ENCODE assay signal across 12 cellular contexts in the genomic region with DNA sequence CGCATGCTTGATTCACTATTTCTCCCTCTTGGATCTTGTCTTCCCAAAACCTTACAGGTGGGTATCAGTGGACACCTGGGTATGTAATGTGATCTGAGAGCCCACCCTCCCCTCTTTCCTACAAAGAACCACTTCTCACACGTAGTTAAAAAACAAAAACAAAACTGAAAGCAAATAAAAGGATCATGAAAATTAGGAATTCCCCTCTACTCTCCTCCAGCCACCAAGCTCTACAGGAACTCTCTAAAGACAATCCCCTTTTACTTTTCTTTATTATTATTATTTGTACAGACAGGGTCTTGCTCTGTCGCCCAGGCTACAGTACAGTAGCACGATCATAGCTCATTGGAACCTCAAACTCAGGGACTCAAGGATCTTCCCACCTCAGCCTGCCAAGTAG. TPM values are rescaled to one million over a fixed set of nuclear protein-coding genes. Genes with fewer than 3 reads are reported as not detected.
DNase-seq lines count a peak whose midpoint lies in the region; ATAC-seq, FAIRE-seq and TF ChIP-seq lines count a peak whose summit lies in the region.
"Had no signal": no experiment of that assay in that cellular context is flagged by ENCODE, and none has a peak within 500 bp of the region (broad histone marks: within the 10 kb centered on the region; RNA-seq: fewer than 3 reads in every experiment).

No MANE protein-coding gene starts in this region.

- H2BK120ac ChIP-seq in mesendoderm (ENCODE audit: low read depth, low read length): no peak overlapping the region

- no peak for DNase-seq in HepG2 (ENCODE audit: low spot score)
- DNase-seq in mesendoderm: no peak
- DNase-seq in DMS79 (lab: John Stamatoyannopoulos, UW): no peak
- no peak for DNase-seq in iPS-NIHi7 (ENCODE audit: extremely low spot score)
- DNase-seq in mucosa of gallbladder (ENCODE audit: low spot score): no peak
- DNase-seq: aorta, BE2C, NCI-H510A treated with DMSO at 0.1 percent for 48 hours, uterus had no signal

- peak overlapping the region; percentile 78 for H3K27ac Mint-ChIP-seq in activated T-helper 17 cell treated with anti-CD3 and anti-CD28 coated beads, Interleukin-2, amount 50 U/mL, for 72 hours

- intact Hi-C loops in HepG2 (cut with micrococcal nuclease; ENCODE audit: unreplicated experiment): no loop called here

- TF ChIP-seq RAD21 in liver (IDR thresholded peaks at IDR 0.05) (no peak), HepG2 (CRISPR knock-in tag; IDR thresholded peaks at IDR 0.05) (no peak)

- no peaks in the 10 kb centered on the region for H3K36me3 Mint-ChIP-seq in activated T-helper 17 cell treated with anti-CD3 and anti-CD28 coated beads, Interleukin-2, amount 50 U/mL, for 72 hours (ENCODE audit: low read depth)

- no peaks in the 10 kb centered on the region for H3K27me3 ChIP-seq in liver (ENCODE audit: control insufficient read depth in 4 of 4, insufficient read depth in 4 of 4, low read length in 3 of 4)
- H3K27me3 ChIP-seq in HepG2 (ENCODE audit: control insufficient read depth in 1 of 2, insufficient read depth in 2 of 2, low read length in 2 of 2): no peaks in the 10 kb centered on the region
- H3K27me3 ChIP-seq in mesendoderm (ENCODE audit: insufficient read depth, low read length, poor library complexity): no peaks in the 10 kb centered on the region
- H3K27me3 ChIP-seq: BE2C, uterus had no signal

- H3K9me3 Mint-ChIP-seq in activated T-helper 17 cell treated with anti-CD3 and anti-CD28 coated beads, Interleukin-2, amount 50 U/mL, for 72 hours: no peaks in the 10 kb centered on the region

- ATAC-seq in HepG2 (no peak), HG02981 (IDR thresholded peaks at IDR 0.05; ENCODE audit: unreplicated experiment) (peak; percentile 78)
- peak; percentile 44 for ATAC-seq in activated T-helper 17 cell treated with anti-CD3 and anti-CD28 coated beads, Interleukin-2, amount 50 U/mL, for 72 hours (replicated peaks)

- no peak overlapping the region for H3K4me2 ChIP-seq in HepG2 (ENCODE audit: low read depth, low read length)
- no peak overlapping the region for H3K4me2 ChIP-seq in mesendoderm (ENCODE audit: low read length)

- H3K9me3 ChIP-seq in liver (ENCODE audit: control insufficient read depth in 4 of 4, low read length in 3 of 4): no peaks in the 10 kb centered on the region
- H3K9me3 ChIP-seq in HepG2 (ENCODE audit: low read length): no peaks in the 10 kb centered on the region
- H3K9me3 ChIP-seq: BE2C, uterus had no signal

- TF ChIP-seq CTCF in liver (IDR thresholded peaks at IDR 0.05; ENCODE audit: low read depth, low read length, missing input control) (no peak), HepG2 (CRISPR knock-in tag; IDR thresholded peaks at IDR 0.05) (no peak)

- no peak overlapping the region for H3K56ac ChIP-seq in mesendoderm (ENCODE audit: low read length)

- no peak overlapping the region for H3K4ac ChIP-seq in mesendoderm (ENCODE audit: low read depth, low read length)

- H3K4me3 Mint-ChIP-seq in activated T-helper 17 cell treated with anti-CD3 and anti-CD28 coated beads, Interleukin-2, amount 50 U/mL, for 72 hours: peak overlapping the region; percentile 67

- no peak overlapping the region for H2BK15ac ChIP-seq in mesendoderm (replicated peaks; ENCODE audit: low read depth)

- 69% methylated on average over 4 of the region's 4 CpGs for WGBS in liver
- 47% methylated on average over 4 of the region's 4 CpGs for WGBS in HepG2 (ENCODE audit: low lambda C conversion rate)
- WGBS in mesendoderm (ENCODE audit: extremely low coverage, insufficient coverage, low lambda C conversion rate): no CpG with 5 or more reads among the region's 4 CpGs

- no peak for FAIRE-seq in HepG2 (lab: Jason Lieb, UNC)

- no peak for TF ChIP-seq POLR2A in HepG2 (IDR thresholded peaks at IDR 0.05; ENCODE audit: insufficient read depth in 1 of 2, low read depth in 2 of 2, low read length in 2 of 2)

- no peak overlapping the region for H2AFZ ChIP-seq in HepG2 (ENCODE audit: low read length)

- H3K9ac ChIP-seq in liver (ENCODE audit: low read depth in 1 of 2, low read length in 2 of 2) (peak overlapping the region in 1 of 2 donors; percentile 24), HepG2 (ENCODE audit: insufficient read depth, low read depth, low read length) (no peak overlapping the region), mesendoderm (ENCODE audit: low read length) (no peak overlapping the region)

- H4K5ac ChIP-seq in mesendoderm (ENCODE audit: low read length): no peak overlapping the region

- no peak overlapping the region for H2AK5ac ChIP-seq in mesendoderm (ENCODE audit: low read length)

- H4K20me1 ChIP-seq in HepG2 (ENCODE audit: insufficient read depth, low read length): no peaks in the 10 kb centered on the region

- H3K4me3 ChIP-seq in liver (ENCODE audit: low read depth in 1 of 3, low read length in 3 of 3): peak overlapping the region in 2 of 3 donors; percentile 34 to 45
- no peak overlapping the region for H3K4me3 ChIP-seq in HepG2 (replicated peaks in 1 of 3; ENCODE audit: insufficient read depth in 1 of 3, low read depth in 2 of 3, low read length in 3 of 3)
- no peak overlapping the region for H3K4me3 ChIP-seq in mesendoderm (ENCODE audit: low read length)
- H3K4me3 ChIP-seq: uterus had no signal

- no peaks in the 10 kb centered on the region for H3K27me3 Mint-ChIP-seq in activated T-helper 17 cell treated with anti-CD3 and anti-CD28 coated beads, Interleukin-2, amount 50 U/mL, for 72 hours

- CTCF ChIA-PET in HepG2 (lab: Yijun Ruan, JAX; ENCODE audit: low intra/inter-chr PET ratio, low total read pairs): no interaction called here

- no peak overlapping the region for H3K23ac ChIP-seq in mesendoderm (ENCODE audit: low read length)

- H3K36me3 ChIP-seq in liver (ENCODE audit: control insufficient read depth in 4 of 4, insufficient read depth in 3 of 4, low read depth in 1 of 4, low read length in 3 of 4): no peaks in the 10 kb centered on the region
- no peaks in the 10 kb centered on the region for H3K36me3 ChIP-seq in HepG2 (replicated peaks in 1 of 2; ENCODE audit: control insufficient read depth in 1 of 2, insufficient read depth in 2 of 2, low read length in 2 of 2)
- H3K36me3 ChIP-seq in mesendoderm (ENCODE audit: control insufficient read depth, insufficient read depth, low read length): no peaks in the 10 kb centered on the region
- H3K36me3 ChIP-seq: BE2C, uterus had no signal

- no peaks in the 10 kb centered on the region for H3K79me1 ChIP-seq in mesendoderm (ENCODE audit: low read length)

- H3K79me2 ChIP-seq in HepG2 (ENCODE audit: insufficient read depth, low read length) (no peaks in the 10 kb centered on the region), mesendoderm (ENCODE audit: control insufficient read depth, insufficient read depth, low read length) (no peaks in the 10 kb centered on the region)

- no TSS peak for BruUV-seq in HepG2 (replicated peaks; lab: Mats Ljungman, UMichigan)

- no peak overlapping the region for H2BK5ac ChIP-seq in mesendoderm (ENCODE audit: low read length)

- H3K4me1 Mint-ChIP-seq in activated T-helper 17 cell treated with anti-CD3 and anti-CD28 coated beads, Interleukin-2, amount 50 U/mL, for 72 hours: peaks cover 25% of the 10 kb centered on the region

- H3K27ac ChIP-seq in liver (ENCODE audit: low read depth in 1 of 2, low read length in 2 of 2) (peak overlapping the region in 1 of 2 donors; percentile 49), HepG2 (ENCODE audit: extremely low read length, insufficient read depth, low read length) (no peak overlapping the region), mesendoderm (ENCODE audit: low read depth, low read length) (no peak overlapping the region)
- H3K27ac ChIP-seq: uterus had no signal

- no peak overlapping the region for H3K18ac ChIP-seq in mesendoderm (ENCODE audit: low read length)

- in situ Hi-C loops in HepG2 (cut with HindIII; ENCODE audit: extremely low pct_ligation_motif_present, low pct_unique_long_range_greater_than_20kb): no loop called here

- peaks cover 0 to 4% (median under 1%) of the 10 kb centered on the region in 4 donors for H3K4me1 ChIP-seq in liver (ENCODE audit: control insufficient read depth in 4 of 4, insufficient read depth in 4 of 4, low read length in 3 of 4)
- H3K4me1 ChIP-seq in HepG2 (ENCODE audit: insufficient read depth, low read length): no peaks in the 10 kb centered on the region
- H3K4me1 ChIP-seq in mesendoderm (ENCODE audit: control insufficient read depth, low read depth, low read length): no peaks in the 10 kb centered on the region
- H3K4me1 ChIP-seq: BE2C, uterus had no signal

- POLR2A ChIA-PET in HepG2 (lab: Yijun Ruan, JAX): no interaction called here

- TF ChIP-seq EP300 in HepG2 (IDR thresholded peaks at IDR 0.05; ENCODE audit: low read depth in 2 of 2, low read length in 2 of 2) (no peak), HepG2 (CRISPR knock-in tag; IDR thresholded peaks at IDR 0.05; ENCODE audit: borderline replicate concordance) (no peak)

- H4K8ac ChIP-seq in mesendoderm (ENCODE audit: low read depth, low read length): no peak overlapping the region

RNA-seq across cellular contexts. Expression of a gene that starts 40.8 kb away (rescaled TPM):
- total RNA-seq in liver (100 to 1,000 TPM in 1 of 2 donors, 10 to 100 TPM in 1; 66.5 to 434 TPM), HepG2 (2016; rRNA removed; fragmentation: Illumina TruSeq; extraction: Trizol) (89.8 and 134 TPM in 2 replicates), mucosa of gallbladder (38.2 TPM)
- polyA plus RNA-seq in liver (100 to 1,000 TPM in 1 of 2 donors, 10 to 100 TPM in 1; 98.3 to 135 TPM), HepG2 (2011; rRNA removed) (29.5 and 36.9 TPM in 2 replicates)
- total RNA-seq in HepG2 (2016; cell fraction: cytosol; rRNA removed; fragmentation: Illumina TruSeq; extraction: Trizol; ENCODE audit: low read depth): 6.6 and 8.5 TPM in 2 replicates
- total RNA-seq in HepG2 (2016; cell fraction: insoluble cytoplasmic fraction; rRNA removed; fragmentation: Illumina TruSeq; extraction: Trizol): 89.7 and 128 TPM in 2 replicates
- total RNA-seq in HepG2 (2016; cell fraction: membrane; rRNA removed; fragmentation: Illumina TruSeq; extraction: Trizol): 27.4 and 29.4 TPM in 2 replicates
- 108 and 113 TPM in 2 replicates for total RNA-seq in HepG2 (2016; cell fraction: nucleus; rRNA removed; fragmentation: Illumina TruSeq; extraction: Trizol)
- polyA plus RNA-seq in HepG2 (2011; cell fraction: cytosol; rRNA removed): 14.6 and 19.2 TPM in 2 replicates
- polyA plus RNA-seq in HepG2 (2011; cell fraction: nucleus; rRNA removed): 34.7 and 34.9 TPM in 2 replicates
- polyA plus RNA-seq in HepG2 (2012): 29.4 and 36.8 TPM in 2 replicates
- polyA plus RNA-seq in HepG2 (2016; cell fraction: cytosol; fragmentation: Illumina TruSeq; extraction: Trizol; ENCODE audit: low read depth): 2.2 and 2.6 TPM in 2 replicates
- polyA plus RNA-seq in HepG2 (2016; cell fraction: insoluble cytoplasmic fraction; fragmentation: Illumina TruSeq; extraction: Trizol; ENCODE audit: low read depth): 101 and 106 TPM in 2 replicates
- 8.4 and 10.5 TPM in 2 replicates for polyA plus RNA-seq in HepG2 (2016; cell fraction: membrane; fragmentation: Illumina TruSeq; extraction: Trizol; ENCODE audit: low read depth)
- polyA plus RNA-seq in HepG2 (2016; cell fraction: nucleus; fragmentation: Illumina TruSeq; extraction: Trizol; ENCODE audit: insufficient read depth, low read depth): 79.1 and 80.1 TPM in 2 replicates
- 12.3 and 50.8 TPM in 2 replicates for polyA minus RNA-seq in HepG2 (2011; rRNA and poly(A)+ RNA removed; ENCODE audit: low replicate concordance)
- polyA minus RNA-seq in HepG2 (2011; cell fraction: cytosol; rRNA and poly(A)+ RNA removed): 45.9 and 51.5 TPM in 2 replicates
- polyA minus RNA-seq in HepG2 (2011; cell fraction: nucleus; rRNA and poly(A)+ RNA removed): 155 and 169 TPM in 2 replicates
- total RNA-seq in activated T-helper 17 cell treated with anti-CD3 and anti-CD28 coated beads, Interleukin-2, amount 50 U/mL, for 72 hours: 10 to 100 TPM in 1 of 2 donors, 1 to 10 TPM in 1; 2.4 to 28.5 TPM
- polyA plus RNA-seq in mesendoderm (2013, experiment 1 of 2): 35.0 TPM
- 35.1 TPM for polyA plus RNA-seq in mesendoderm (2013, experiment 2 of 2)

RNA-seq across cellular contexts. Expression of a gene that starts 53.6 kb away (rescaled TPM):
- total RNA-seq in liver (1 to 10 TPM; 2.5 to 7.9 TPM), HepG2 (2016; rRNA removed; fragmentation: Illumina TruSeq; extraction: Trizol) (not detected in 2 replicates), mucosa of gallbladder (4.8 TPM)
- polyA plus RNA-seq in liver (1 to 10 TPM in 1 of 2 donors, under 1 TPM in 1; 0.85 to 3.8 TPM), HepG2 (2011; rRNA removed) (0.37 and 0.40 TPM in 2 replicates)
- total RNA-seq in HepG2 (2016; cell fraction: cytosol; rRNA removed; fragmentation: Illumina TruSeq; extraction: Trizol; ENCODE audit: low read depth): not detected in 2 replicates
- 0.09 TPM in 1 of 2 replicates, not detected in the other for total RNA-seq in HepG2 (2016; cell fraction: insoluble cytoplasmic fraction; rRNA removed; fragmentation: Illumina TruSeq; extraction: Trizol)
- total RNA-seq in HepG2 (2016; cell fraction: membrane; rRNA removed; fragmentation: Illumina TruSeq; extraction: Trizol): 0.09 TPM in 1 of 2 replicates, not detected in the other
- total RNA-seq in HepG2 (2016; cell fraction: nucleus; rRNA removed; fragmentation: Illumina TruSeq; extraction: Trizol): 0.43 TPM in 1 of 2 replicates, not detected in the other
- polyA plus RNA-seq in HepG2 (2011; cell fraction: cytosol; rRNA removed): 0.14 and 0.19 TPM in 2 replicates
- polyA plus RNA-seq in HepG2 (2011; cell fraction: nucleus; rRNA removed): 1.0 and 1.4 TPM in 2 replicates
- polyA plus RNA-seq in HepG2 (2012): 0.20 and 0.23 TPM in 2 replicates
- polyA plus RNA-seq in HepG2 (2016; cell fraction: cytosol; fragmentation: Illumina TruSeq; extraction: Trizol; ENCODE audit: low read depth): not detected in 2 replicates
- not detected in 2 replicates for polyA plus RNA-seq in HepG2 (2016; cell fraction: insoluble cytoplasmic fraction; fragmentation: Illumina TruSeq; extraction: Trizol; ENCODE audit: low read depth)
- polyA plus RNA-seq in HepG2 (2016; cell fraction: membrane; fragmentation: Illumina TruSeq; extraction: Trizol; ENCODE audit: low read depth): not detected in 2 replicates
- polyA plus RNA-seq in HepG2 (2016; cell fraction: nucleus; fragmentation: Illumina TruSeq; extraction: Trizol; ENCODE audit: insufficient read depth, low read depth): 0.16 and 0.21 TPM in 2 replicates
- polyA minus RNA-seq in HepG2 (2011; rRNA and poly(A)+ RNA removed; ENCODE audit: low replicate concordance): 0.50 and 0.63 TPM in 2 replicates
- polyA minus RNA-seq in HepG2 (2011; cell fraction: cytosol; rRNA and poly(A)+ RNA removed): 0.30 TPM in 1 of 2 replicates, not detected in the other
- polyA minus RNA-seq in HepG2 (2011; cell fraction: nucleus; rRNA and poly(A)+ RNA removed): 3.6 and 4.0 TPM in 2 replicates
- total RNA-seq in activated T-helper 17 cell treated with anti-CD3 and anti-CD28 coated beads, Interleukin-2, amount 50 U/mL, for 72 hours: 10 to 100 TPM; 38.0 to 51.7 TPM
- polyA plus RNA-seq in mesendoderm (2013, experiment 1 of 2): 0.14 TPM
- 0.32 TPM for polyA plus RNA-seq in mesendoderm (2013, experiment 2 of 2)

Comparison
In these comparisons a context has a peak if more than half of its experiments do, and no peak if none do; other contexts are left out.
1. H3K4me3 ChIP-seq: peak in liver (2 of 3); none in HepG2 (0 of 3) and mesendoderm (single experiment).